ENCODE assay signal across 8 cellular contexts in the genomic region with DNA sequence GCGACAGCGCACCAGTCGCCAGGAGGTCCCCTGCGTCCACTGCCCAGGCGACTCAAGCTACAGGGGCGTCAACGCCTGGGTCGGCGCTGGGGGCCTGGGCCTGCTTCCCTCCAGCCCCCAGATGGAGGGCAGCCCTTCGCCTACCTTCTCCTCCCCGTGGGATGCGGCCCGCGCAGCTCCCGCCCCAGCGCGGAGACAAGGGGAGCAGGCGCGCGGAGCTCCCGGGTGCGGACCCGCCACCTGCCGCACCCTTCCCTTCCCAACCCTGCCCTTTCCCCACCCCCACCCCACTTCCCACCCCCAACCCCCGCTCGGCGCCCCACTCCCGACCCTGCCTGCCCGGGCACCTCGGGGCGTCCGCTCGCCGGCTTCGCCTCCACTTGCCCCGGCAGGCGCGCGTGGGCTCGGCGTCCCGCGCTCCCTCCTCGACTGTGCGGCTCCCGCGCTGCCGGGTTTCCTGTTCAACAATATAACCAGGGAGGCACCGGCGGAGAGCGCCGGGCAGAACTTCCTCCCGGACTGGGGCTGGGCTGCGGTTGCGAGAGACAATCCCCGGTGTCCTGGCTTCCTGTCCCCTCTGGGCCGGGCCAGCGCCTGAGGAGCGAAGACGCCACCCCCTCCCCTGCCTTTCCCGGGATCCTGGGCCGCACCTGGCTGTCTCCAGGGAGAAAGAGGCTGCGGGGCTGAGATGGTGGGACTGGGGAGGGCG. TPM values are rescaled to one million over a fixed set of nuclear protein-coding genes. Genes with fewer than 3 reads are reported as not detected.
DNase-seq lines count a peak whose midpoint lies in the region; ATAC-seq, FAIRE-seq and TF ChIP-seq lines count a peak whose summit lies in the region.

A gene with protein sequence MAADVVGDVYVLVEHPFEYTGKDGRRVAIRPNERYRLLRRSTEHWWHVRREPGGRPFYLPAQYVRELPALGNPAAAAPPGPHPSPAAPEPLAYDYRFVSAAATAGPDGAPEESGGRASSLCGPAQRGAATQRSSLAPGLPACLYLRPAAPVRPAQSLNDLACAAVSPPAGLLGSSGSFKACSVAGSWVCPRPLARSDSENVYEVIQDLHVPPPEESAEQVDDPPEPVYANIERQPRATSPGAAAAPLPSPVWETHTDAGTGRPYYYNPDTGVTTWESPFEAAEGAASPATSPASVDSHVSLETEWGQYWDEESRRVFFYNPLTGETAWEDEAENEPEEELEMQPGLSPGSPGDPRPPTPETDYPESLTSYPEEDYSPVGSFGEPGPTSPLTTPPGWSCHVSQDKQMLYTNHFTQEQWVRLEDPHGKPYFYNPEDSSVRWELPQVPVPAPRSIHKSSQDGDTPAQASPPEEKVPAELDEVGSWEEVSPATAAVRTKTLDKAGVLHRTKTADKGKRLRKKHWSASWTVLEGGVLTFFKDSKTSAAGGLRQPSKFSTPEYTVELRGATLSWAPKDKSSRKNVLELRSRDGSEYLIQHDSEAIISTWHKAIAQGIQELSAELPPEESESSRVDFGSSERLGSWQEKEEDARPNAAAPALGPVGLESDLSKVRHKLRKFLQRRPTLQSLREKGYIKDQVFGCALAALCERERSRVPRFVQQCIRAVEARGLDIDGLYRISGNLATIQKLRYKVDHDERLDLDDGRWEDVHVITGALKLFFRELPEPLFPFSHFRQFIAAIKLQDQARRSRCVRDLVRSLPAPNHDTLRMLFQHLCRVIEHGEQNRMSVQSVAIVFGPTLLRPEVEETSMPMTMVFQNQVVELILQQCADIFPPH (minus strand): TSS at position 466 of the 709 bp plus-strand sequence. CDS start 2,591 bp downstream, outside the sequence.

- DNase-seq in GM10266 (ENCODE audit: extremely low spot score) (peak; percentile 34), NOMO-1 treated with DMSO at 0.1 percent for 48 hours (lab: John Stamatoyannopoulos, UW; ENCODE audit: unreplicated experiment) (peak; percentile 58), breast epithelium (ENCODE audit: low spot score in 2 of 2) (no peak), kidney epithelial cell (ENCODE audit: low read depth) (no peak), HTR-8/SVneo (ENCODE audit: insufficient read length, low spot score) (no peak)
- peak; percentile 31 for DNase-seq in stimulated activated naive CD8-positive, alpha-beta T cell treated with anti-CD3 and anti-CD28 coated beads, Interleukin-15, Interleukin-2, amounts not matched to agents 100 U/mL and 50 U/mL, for 24 hours
- no peak for DNase-seq in activated CD4-positive, alpha-beta T cell treated with anti-CD3 and anti-CD28 coated beads, Interleukin-2, amount 50 U/mL, for 1 hour

- FAIRE-seq in HTR-8/SVneo (lab: Jason Lieb, UNC), result no peak

- H3K4me3 ChIP-seq in breast epithelium (peak within 1 kb of the TSS; percentile 54 to 86 (median 64)), kidney epithelial cell (ENCODE audit: low read depth, low read length) (peak within 1 kb of the TSS; percentile 55)

- TF ChIP-seq CTCF in GM10266 (IDR thresholded peaks at IDR 0.05; ENCODE audit: control insufficient read depth, insufficient read depth, low read depth, missing control alignments) (no peak), breast epithelium (IDR thresholded peaks at IDR 0.05) (no peak), kidney epithelial cell (IDR thresholded peaks at IDR 0.05; ENCODE audit: insufficient read depth, low read length, poor library complexity, severe bottlenecking) (no peak)

- TF ChIP-seq POLR2A in breast epithelium (IDR thresholded peaks at IDR 0.05), result no peak

- no peaks in the 10 kb centered on the region for H3K9me3 ChIP-seq in breast epithelium

- H3K36me3 ChIP-seq in breast epithelium (no peaks in the 10 kb centered on the region), kidney epithelial cell (ENCODE audit: control insufficient read depth, insufficient read depth, low read length) (no peaks in the 10 kb centered on the region)

- intact Hi-C loops in breast epithelium (cut with DNase I; ENCODE audit: low total_unique reads), result no loop called here

- H3K27me3 ChIP-seq in breast epithelium, result no peaks in the 10 kb centered on the region
- H3K27me3 ChIP-seq in kidney epithelial cell (ENCODE audit: control insufficient read depth, insufficient read depth, low read length), result peaks cover 23% of the 10 kb centered on the region

- peak within 1 kb of the TSS; percentile 80 to 86 for H3K27ac ChIP-seq in breast epithelium

- ATAC-seq in stimulated activated naive CD8-positive, alpha-beta T cell treated with anti-CD3 and anti-CD28 coated beads, Interleukin-15, Interleukin-2, amounts not matched to agents 100 U/mL and 50 U/mL, for 24 hours, result no peak
- no peak for ATAC-seq in GM19035 (IDR thresholded peaks at IDR 0.05; ENCODE audit: unreplicated experiment)

- H3K4me1 ChIP-seq in breast epithelium, result peaks cover 0 to 9% of the 10 kb centered on the region in 2 donors

RNA-seq across cellular contexts. Expression of the gene that starts here (rescaled TPM):
- total RNA-seq in breast epithelium, result 10 to 100 TPM; 17.3 to 28.8 (median 17.6) TPM
- 36.4 and 51.6 TPM in 2 replicates for total RNA-seq in kidney epithelial cell

Comparison
In these comparisons a context has a peak if more than half of its experiments do, and no peak if none do; other contexts are left out.
1. DNase-seq: peak in GM10266 (single experiment), NOMO-1 treated with DMSO at 0.1 percent for 48 hours (single experiment) and stimulated activated naive CD8-positive, alpha-beta T cell treated with anti-CD3 and anti-CD28 coated beads, Interleukin-15, Interleukin-2, amounts not matched to agents 100 U/mL and 50 U/mL, for 24 hours (single experiment); none in breast epithelium (0 of 2), kidney epithelial cell (single experiment), HTR-8/SVneo (single experiment) and activated CD4-positive, alpha-beta T cell treated with anti-CD3 and anti-CD28 coated beads, Interleukin-2, amount 50 U/mL, for 1 hour (single experiment).